ENCODE assay signal across 28 cellular contexts in genomic region chr12:129241852-129242251, GRCh38.
"Had no signal": no experiment of that assay in that cellular context is flagged by ENCODE, and none has a peak within 500 bp of the region (broad histone marks: within the 10 kb centered on the region; RNA-seq: fewer than 3 reads in every experiment).

No MANE protein-coding gene starts in this region.

- H3K36me3 ChIP-seq: adrenal gland, esophagus muscularis mucosa, gastrocnemius medialis, heart right ventricle, WERI-Rb-1 had no signal

- DNase-seq: activated B cell treated with CpG ODN at 0.5 μM for 24 hours; activated CD4-positive, alpha-beta T cell treated with anti-CD3 and anti-CD28 coated beads for 48 hours; activated CD4-positive, alpha-beta T cell treated with anti-CD3 and anti-CD28 coated beads, Interleukin-2, amount 50 U/mL, for 1 hour; activated CD4-positive, alpha-beta T cell treated with anti-CD3 and anti-CD28 coated beads, Interleukin-2, amount 50 U/mL, for 48 hours; activated CD8-positive, alpha-beta memory T cell treated with anti-CD3 and anti-CD28 coated beads for 24 hours; activated CD8-positive, alpha-beta T cell treated with anti-CD3 and anti-CD28 coated beads for 36 hours; activated effector memory CD4-positive, alpha-beta T cell treated with anti-CD3 and anti-CD28 coated beads, Interleukin-2, amount 50 U/mL, for 16 hours; activated naive CD4-positive, alpha-beta T cell treated with anti-CD3 and anti-CD28 coated beads for 36 hours; activated naive CD8-positive, alpha-beta T cell treated with anti-CD3 and anti-CD28 coated beads for 36 hours; activated naive CD8-positive, alpha-beta T cell treated with anti-CD3 and anti-CD28 coated beads, Interleukin-2, amount 50 U/mL, for 24 hours; activated T-cell treated with anti-CD3 and anti-CD28 coated beads, Interleukin-2, amount 50 U/mL, for 4 hours; adrenal gland; aorta; body of pancreas; caudate nucleus; cortex of kidney; dermis blood vessel endothelial cell; effector CD4-positive, alpha-beta T cell; effector memory CD8-positive, alpha-beta T cell; erythroblast; foreskin keratinocyte; gastrocnemius medialis; heart right ventricle; T-helper 17 cell; T1000; WERI-Rb-1 had no signal

- H3K27me3 ChIP-seq: adrenal gland, body of pancreas, esophagus muscularis mucosa, foreskin keratinocyte, gastrocnemius medialis, heart right ventricle had no signal

- ATAC-seq: activated CD4-positive, CD25-positive, alpha-beta regulatory T cell treated with anti-CD3 and anti-CD28 coated beads, Interleukin-2, amount 50 U/mL, for 24 hours; activated CD8-positive, alpha-beta T cell treated with anti-CD3 and anti-CD28 coated beads for 36 hours; activated naive CD8-positive, alpha-beta T cell treated with anti-CD3 and anti-CD28 coated beads, Interleukin-2, amount 50 U/mL, for 24 hours; activated T-cell treated with anti-CD3 and anti-CD28 coated beads, Interleukin-2, amount 50 U/mL, for 4 hours; body of pancreas; effector memory CD8-positive, alpha-beta T cell; foreskin keratinocyte; gastrocnemius medialis; heart right ventricle; T-helper 17 cell had no signal

- H3K4me3 ChIP-seq: adrenal gland, body of pancreas, esophagus muscularis mucosa, gastrocnemius medialis, heart right ventricle had no signal

- H3K27ac ChIP-seq: adrenal gland, body of pancreas, esophagus muscularis mucosa, foreskin keratinocyte, gastrocnemius medialis, heart right ventricle, WERI-Rb-1 had no signal

- H3K9me3 ChIP-seq: adrenal gland, body of pancreas, esophagus muscularis mucosa, gastrocnemius medialis had no signal

- H3K4me1 ChIP-seq: adrenal gland, body of pancreas, esophagus muscularis mucosa, foreskin keratinocyte, gastrocnemius medialis, heart right ventricle had no signal
